Comparison of ENCODE assay signal across 22 cellular contexts in the genomic region with DNA sequence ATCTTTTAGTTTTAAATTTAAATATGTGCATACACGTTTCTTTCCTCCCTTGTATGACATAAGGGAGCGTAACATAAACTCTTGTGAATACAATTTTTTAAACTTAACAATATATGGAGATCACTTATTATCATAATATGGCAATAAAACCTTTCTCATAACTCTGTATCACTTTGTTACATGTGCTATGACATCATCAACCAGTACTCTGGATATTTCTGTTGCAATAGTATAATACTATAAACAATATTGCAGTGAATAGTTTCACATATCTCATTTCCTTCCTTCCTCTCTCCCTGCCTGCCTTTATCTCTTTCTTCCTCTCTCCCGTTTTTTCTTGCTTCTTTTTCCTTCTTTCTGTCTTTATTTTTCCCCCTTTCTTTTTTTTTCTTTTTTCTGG.
DNase-seq lines count a peak whose midpoint lies in the region; ATAC-seq and TF ChIP-seq lines count a peak whose summit lies in the region.
"Had no signal": no experiment of that assay in that cellular context is flagged by ENCODE, and none has a peak within 500 bp of the region (broad histone marks: within the 10 kb centered on the region; RNA-seq: fewer than 3 reads in every experiment).

No MANE protein-coding gene starts in this region.

- H3K9me3 Mint-ChIP-seq in WTC11 = peaks cover 37% of the 10 kb centered on the region

- H3K79me2 ChIP-seq in SK-N-SH (ENCODE audit: insufficient read depth) (no peaks in the 10 kb centered on the region), smooth muscle cell (ENCODE audit: low read depth) (no peaks in the 10 kb centered on the region)

- TF ChIP-seq EP300 in SK-N-SH (IDR thresholded peaks at IDR 0.05; ENCODE audit: borderline replicate concordance in 1 of 2, low read depth in 1 of 2, low read length in 1 of 2) = no peak

- TF ChIP-seq RAD21 in SK-N-SH (IDR thresholded peaks at IDR 0.05; ENCODE audit: low read length) = no peak

- no peaks in the 10 kb centered on the region for H3K27me3 ChIP-seq in SK-N-SH (ENCODE audit: insufficient read depth)
- H3K27me3 ChIP-seq in smooth muscle cell (ENCODE audit: low read depth) = no peaks in the 10 kb centered on the region
- H3K27me3 ChIP-seq: esophagus squamous epithelium had no signal

- H3F3A ChIP-seq in SK-N-SH (replicated peaks; ENCODE audit: insufficient read depth) = peaks cover 14% of the 10 kb centered on the region
- H3F3A ChIP-seq in smooth muscle cell (ENCODE audit: low read depth) = peaks cover 21% of the 10 kb centered on the region

- ATAC-seq in SK-N-SH treated with all-trans-retinoic acid at 6 μM for 48 hours (no peak), WTC11 (no peak), GM21619 (IDR thresholded peaks at IDR 0.05; ENCODE audit: unreplicated experiment) (no peak)
- ATAC-seq: activated CD8-positive, alpha-beta memory T cell treated with anti-CD3 and anti-CD28 coated beads, Interleukin-2, amount 10 ng/mL, durations not matched to agents 7 days and 5 days; activated T-cell treated with anti-CD3 and anti-CD28 coated beads, Interleukin-2, amount 50 U/mL, for 72 hours; PC-3; Right ventricle myocardium inferior; stimulated activated naive CD8-positive, alpha-beta T cell treated with anti-CD3 and anti-CD28 coated beads, Interleukin-15, amount 100 ng/mL, for 72 hours had no signal

- H3K9ac ChIP-seq in SK-N-SH (no peak overlapping the region), smooth muscle cell (ENCODE audit: low read depth) (peak overlapping the region; percentile 59)

- H3K27ac ChIP-seq in SK-N-SH (ENCODE audit: low read depth in 2 of 2, low read length in 1 of 2) = no peak overlapping the region
- peak overlapping the region; percentile 86 for H3K27ac ChIP-seq in smooth muscle cell (ENCODE audit: low read depth)
- H3K27ac ChIP-seq: coronary artery, esophagus squamous epithelium had no signal

- H3K4me1 ChIP-seq in SK-N-SH (ENCODE audit: control insufficient read depth in 1 of 2, insufficient read depth in 2 of 2, low read depth in 1 of 2, low read length in 1 of 2) (peaks cover 12 to 16% of the 10 kb centered on the region in 2 experiments), smooth muscle cell (ENCODE audit: low read depth) (no peaks in the 10 kb centered on the region)
- H3K4me1 ChIP-seq: esophagus squamous epithelium had no signal

- CTCF ChIA-PET in SK-N-SH (lab: Yijun Ruan, JAX) (interaction anchor here (1.3 kb wide), 1 partner anchor 15 kb away, joined by 3 read pairs; no protein-coding TSS in a partner anchor), WTC11 (lab: Charles Lee) (no interaction called here)

- peaks cover 34% of the 10 kb centered on the region for H3K36me3 Mint-ChIP-seq in WTC11
- H3K36me3 Mint-ChIP-seq: activated CD8-positive, alpha-beta memory T cell treated with anti-CD3 and anti-CD28 coated beads, Interleukin-2, amount 10 ng/mL, durations not matched to agents 7 days and 5 days had no signal

- H3K4me3 ChIP-seq in SK-N-SH (ENCODE audit: low read depth in 2 of 2, low read length in 1 of 2) (no peak overlapping the region), epithelial cell of esophagus (ENCODE audit: low read length) (no peak overlapping the region), smooth muscle cell (no peak overlapping the region)
- H3K4me3 ChIP-seq: coronary artery, esophagus squamous epithelium had no signal

- no peaks in the 10 kb centered on the region for H4K20me1 ChIP-seq in SK-N-SH (ENCODE audit: insufficient read depth)
- no peaks in the 10 kb centered on the region for H4K20me1 ChIP-seq in smooth muscle cell (ENCODE audit: low read depth)

- H3K4me2 ChIP-seq in SK-N-SH (no peak overlapping the region), smooth muscle cell (no peak overlapping the region)

- DNase-seq in SK-N-SH (no peak), WTC11 (ENCODE audit: low spot score) (no peak), epithelial cell of esophagus (ENCODE audit: low read depth) (peak; percentile 3), smooth muscle cell (lab: John Stamatoyannopoulos, UW; ENCODE audit: unreplicated experiment) (no peak), NCI-H774 (lab: John Stamatoyannopoulos, UW) (no peak), NOMO-1 treated with dmso at 0.1 percent for 144 hours (lab: John Stamatoyannopoulos, UW; ENCODE audit: unreplicated experiment) (no peak)
- DNase-seq: activated CD8-positive, alpha-beta memory T cell treated with anti-CD3 and anti-CD28 coated beads, Interleukin-2, amount 10 ng/mL, durations not matched to agents 7 days and 5 days; activated naive CD4-positive, alpha-beta T cell; activated T-cell treated with anti-CD3 and anti-CD28 coated beads, Interleukin-2, amount 50 U/mL, for 72 hours; AML-193; DMS153; effector memory CD4-positive, alpha-beta T cell; esophagus squamous epithelium; hippocampal formation; KG1; NCI-H446 treated with DMSO at 0.1 percent for 48 hours; PC-3; stimulated activated naive CD8-positive, alpha-beta T cell treated with anti-CD3 and anti-CD28 coated beads, Interleukin-15, amount 100 ng/mL, for 72 hours had no signal

- H3K36me3 ChIP-seq in SK-N-SH (replicated peaks in 1 of 2; ENCODE audit: control insufficient read depth in 1 of 2, insufficient read depth in 2 of 2, low read length in 1 of 2) (no peaks in the 10 kb centered on the region), smooth muscle cell (ENCODE audit: low read depth) (no peaks in the 10 kb centered on the region)
- H3K36me3 ChIP-seq: esophagus squamous epithelium had no signal

- H3K9me2 ChIP-seq in SK-N-SH = no peaks in the 10 kb centered on the region

- POLR2A ChIA-PET in SK-N-SH (lab: Yijun Ruan, JAX) = no interaction called here
- POLR2A ChIA-PET in WTC11 (lab: Charles Lee) = no interaction called here

- H3K27me3 Mint-ChIP-seq in WTC11 (ENCODE audit: low read depth) = peaks cover 3% of the 10 kb centered on the region; the same call in 1 of the 2 replicates
- H3K27me3 Mint-ChIP-seq: activated CD8-positive, alpha-beta memory T cell treated with anti-CD3 and anti-CD28 coated beads, Interleukin-2, amount 10 ng/mL, durations not matched to agents 7 days and 5 days; stimulated activated naive CD8-positive, alpha-beta T cell treated with anti-CD3 and anti-CD28 coated beads, Interleukin-15, amount 100 ng/mL, for 72 hours had no signal

- H2AFZ ChIP-seq in SK-N-SH (ENCODE audit: low read depth) (peak overlapping the region; percentile 78), smooth muscle cell (ENCODE audit: low read depth) (peak overlapping the region; percentile 59)

- TF ChIP-seq CTCF in SK-N-SH (IDR thresholded peaks at IDR 0.05) (no peak), WTC11 (IDR thresholded peaks at IDR 0.05) (no peak), epithelial cell of esophagus (IDR thresholded peaks at IDR 0.05; ENCODE audit: insufficient read depth, low read depth, low read length, missing control alignments) (no peak), smooth muscle cell (IDR thresholded peaks at IDR 0.05; ENCODE audit: borderline replicate concordance, insufficient read depth, poor library complexity, severe bottlenecking) (no peak)

- H3K4me3 Mint-ChIP-seq in WTC11 = no peak overlapping the region
- H3K4me3 Mint-ChIP-seq: activated CD8-positive, alpha-beta memory T cell treated with anti-CD3 and anti-CD28 coated beads, Interleukin-2, amount 10 ng/mL, durations not matched to agents 7 days and 5 days; activated T-cell treated with anti-CD3 and anti-CD28 coated beads, Interleukin-2, amount 50 U/mL, for 72 hours; stimulated activated naive CD8-positive, alpha-beta T cell treated with anti-CD3 and anti-CD28 coated beads, Interleukin-15, amount 100 ng/mL, for 72 hours had no signal

- WGBS in SK-N-SH (ENCODE audit: low lambda C conversion rate) = 25% methylated on average over 3 of the region's 3 CpGs
- WGBS in smooth muscle cell (ENCODE audit: low lambda C conversion rate) = 69% methylated on average over 3 of the region's 3 CpGs

- H3K27ac Mint-ChIP-seq in WTC11 = peak overlapping the region; percentile 31; the same call in 1 of the 2 replicates
- H3K27ac Mint-ChIP-seq: activated CD8-positive, alpha-beta memory T cell treated with anti-CD3 and anti-CD28 coated beads, Interleukin-2, amount 10 ng/mL, durations not matched to agents 7 days and 5 days; activated T-cell treated with anti-CD3 and anti-CD28 coated beads, Interleukin-2, amount 50 U/mL, for 72 hours had no signal

- H3K4me1 Mint-ChIP-seq in WTC11 = peaks cover 6% of the 10 kb centered on the region
- H3K4me1 Mint-ChIP-seq: activated CD8-positive, alpha-beta memory T cell treated with anti-CD3 and anti-CD28 coated beads, Interleukin-2, amount 10 ng/mL, durations not matched to agents 7 days and 5 days; stimulated activated naive CD8-positive, alpha-beta T cell treated with anti-CD3 and anti-CD28 coated beads, Interleukin-15, amount 100 ng/mL, for 72 hours had no signal

- no peaks in the 10 kb centered on the region for H3K9me3 ChIP-seq in SK-N-SH
- H3K9me3 ChIP-seq in smooth muscle cell (replicated peaks; ENCODE audit: low read depth) = no peaks in the 10 kb centered on the region
- H3K9me3 ChIP-seq: esophagus squamous epithelium had no signal

TF ChIP-seq in SK-N-SH, 30 proteins besides CTCF, POLR2A, EP300 and RAD21 (continues in another document):
- no peak for TF ChIP-seq MEF2A (IDR thresholded peaks at IDR 0.05; ENCODE audit: borderline replicate concordance, low read depth)

TF ChIP-seq in SK-N-SH treated with all-trans-retinoic acid at 6 μM for 48 hours, 23 proteins besides CTCF, POLR2A, EP300 and RAD21 (continues in another document):
- TF ChIP-seq ZNF70 (CRISPR knock-in tag; IDR thresholded peaks at IDR 0.05) = no peak
- TF ChIP-seq TOX (CRISPR knock-in tag; IDR thresholded peaks at IDR 0.05; ENCODE audit: borderline replicate concordance) = no peak
- no peak for TF ChIP-seq ESRRG (CRISPR knock-in tag; IDR thresholded peaks at IDR 0.05)

TF ChIP-seq in WTC11, 78 proteins besides CTCF, POLR2A, EP300 and RAD21 (continues in another document):
- TF ChIP-seq, protein P1, sequence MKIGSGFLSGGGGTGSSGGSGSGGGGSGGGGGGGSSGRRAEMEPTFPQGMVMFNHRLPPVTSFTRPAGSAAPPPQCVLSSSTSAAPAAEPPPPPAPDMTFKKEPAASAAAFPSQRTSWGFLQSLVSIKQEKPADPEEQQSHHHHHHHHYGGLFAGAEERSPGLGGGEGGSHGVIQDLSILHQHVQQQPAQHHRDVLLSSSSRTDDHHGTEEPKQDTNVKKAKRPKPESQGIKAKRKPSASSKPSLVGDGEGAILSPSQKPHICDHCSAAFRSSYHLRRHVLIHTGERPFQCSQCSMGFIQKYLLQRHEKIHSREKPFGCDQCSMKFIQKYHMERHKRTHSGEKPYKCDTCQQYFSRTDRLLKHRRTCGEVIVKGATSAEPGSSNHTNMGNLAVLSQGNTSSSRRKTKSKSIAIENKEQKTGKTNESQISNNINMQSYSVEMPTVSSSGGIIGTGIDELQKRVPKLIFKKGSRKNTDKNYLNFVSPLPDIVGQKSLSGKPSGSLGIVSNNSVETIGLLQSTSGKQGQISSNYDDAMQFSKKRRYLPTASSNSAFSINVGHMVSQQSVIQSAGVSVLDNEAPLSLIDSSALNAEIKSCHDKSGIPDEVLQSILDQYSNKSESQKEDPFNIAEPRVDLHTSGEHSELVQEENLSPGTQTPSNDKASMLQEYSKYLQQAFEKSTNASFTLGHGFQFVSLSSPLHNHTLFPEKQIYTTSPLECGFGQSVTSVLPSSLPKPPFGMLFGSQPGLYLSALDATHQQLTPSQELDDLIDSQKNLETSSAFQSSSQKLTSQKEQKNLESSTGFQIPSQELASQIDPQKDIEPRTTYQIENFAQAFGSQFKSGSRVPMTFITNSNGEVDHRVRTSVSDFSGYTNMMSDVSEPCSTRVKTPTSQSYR (CRISPR knock-in tag; IDR thresholded peaks at IDR 0.05) = no peak
- no peak for TF ChIP-seq FOXP1 (CRISPR knock-in tag; IDR thresholded peaks at IDR 0.05; ENCODE audit: borderline replicate concordance)
